14 cellular contexts compared by ENCODE assay signal in the genomic region with DNA sequence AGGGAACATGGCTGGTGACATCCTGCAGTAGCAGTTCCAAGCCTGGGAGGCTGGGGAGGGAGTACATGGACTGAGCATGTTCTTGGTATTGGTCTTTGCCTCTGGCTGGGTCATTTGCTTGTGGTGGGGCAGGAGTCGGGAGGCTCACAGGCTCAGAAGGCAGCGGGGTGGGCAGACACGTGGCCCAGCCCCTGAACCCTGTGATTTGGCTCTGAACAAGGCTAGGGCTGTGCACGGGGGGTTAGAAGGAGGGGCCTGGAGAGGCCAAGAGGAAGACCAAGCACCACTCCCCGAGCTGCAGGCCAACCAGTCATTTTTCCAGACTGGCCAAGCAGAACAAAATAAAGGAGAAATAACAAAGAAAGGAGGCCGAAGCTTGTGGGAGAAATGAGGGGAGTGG. TPM values are rescaled to one million over a fixed set of nuclear protein-coding genes. Genes with fewer than 3 reads are reported as not detected.
DNase-seq lines count a peak whose midpoint lies in the region; ATAC-seq, FAIRE-seq and TF ChIP-seq lines count a peak whose summit lies in the region.
"Had no signal": no experiment of that assay in that cellular context is flagged by ENCODE, and none has a peak within 500 bp of the region (broad histone marks: within the 10 kb centered on the region; RNA-seq: fewer than 3 reads in every experiment).

No MANE protein-coding gene starts in this region.

- TF ChIP-seq EP300 in esophagus muscularis mucosa (IDR thresholded peaks at IDR 0.05) = no peak

- peaks cover 4% of the 10 kb centered on the region for H3K27me3 Mint-ChIP-seq in mesothelial cell of epicardium (ENCODE audit: low read depth)
- peaks cover 10 to 27% of the 10 kb centered on the region in 2 donors for H3K27me3 Mint-ChIP-seq in stimulated activated naive B cell treated with anti-CD40 and anti-IgM and Interleukin-4, amounts not matched to agents 10 μg/mL and 1 μg/mL and 100 μg/mL, for 72 hours
- peaks cover 5 to 67% (median 22%) of the 10 kb centered on the region in 5 donors for H3K27me3 Mint-ChIP-seq in naive thymus-derived CD8-positive, alpha-beta T cell

- H3K4me1 Mint-ChIP-seq in mesothelial cell of epicardium = peaks cover 45% of the 10 kb centered on the region
- H3K4me1 Mint-ChIP-seq in stimulated activated naive B cell treated with anti-CD40 and anti-IgM and Interleukin-4, amounts not matched to agents 10 μg/mL and 1 μg/mL and 100 μg/mL, for 72 hours = peaks cover 16 to 31% of the 10 kb centered on the region in 2 donors
- H3K4me1 Mint-ChIP-seq in naive thymus-derived CD8-positive, alpha-beta T cell = peaks cover 0 to 10% (median 0%) of the 10 kb centered on the region in 4 donors

- H3K4me3 Mint-ChIP-seq in mesothelial cell of epicardium = no peak overlapping the region
- no peak overlapping the region for H3K4me3 Mint-ChIP-seq in stimulated activated naive B cell treated with anti-CD40 and anti-IgM and Interleukin-4, amounts not matched to agents 10 μg/mL and 1 μg/mL and 100 μg/mL, for 72 hours
- H3K4me3 Mint-ChIP-seq in naive thymus-derived CD8-positive, alpha-beta T cell = no peak overlapping the region
- H3K4me3 Mint-ChIP-seq: CD4-positive, CD25-positive, alpha-beta regulatory T cell; dendritic cell treated with granulocyte-macrophage colony-stimulating factor and Interleukin-4, amounts not matched to agents 40 ng/mL and 50 ng/mL, for 4 days had no signal

- no peak overlapping the region for H3K4me3 ChIP-seq in esophagus muscularis mucosa

- no peak for FAIRE-seq in GM12892 (lab: Jason Lieb, UNC)

- TF ChIP-seq POLR2A in esophagus muscularis mucosa (IDR thresholded peaks at IDR 0.05; ENCODE audit: low read depth) (no peak), GM12892 (IDR thresholded peaks at IDR 0.05; ENCODE audit: low read depth, low read length) (no peak)

- H3K9me3 Mint-ChIP-seq in mesothelial cell of epicardium = no peaks in the 10 kb centered on the region
- H3K9me3 Mint-ChIP-seq in stimulated activated naive B cell treated with anti-CD40 and anti-IgM and Interleukin-4, amounts not matched to agents 10 μg/mL and 1 μg/mL and 100 μg/mL, for 72 hours = peaks cover 1 to 3% of the 10 kb centered on the region in 2 donors
- H3K9me3 Mint-ChIP-seq in naive thymus-derived CD8-positive, alpha-beta T cell = no peaks in the 10 kb centered on the region
- H3K9me3 Mint-ChIP-seq: dendritic cell treated with granulocyte-macrophage colony-stimulating factor and Interleukin-4, amounts not matched to agents 40 ng/mL and 50 ng/mL, for 4 days had no signal

- TF ChIP-seq CTCF in esophagus muscularis mucosa (IDR thresholded peaks at IDR 0.05) (no peak), mesothelial cell of epicardium (IDR thresholded peaks at IDR 0.05; ENCODE audit: unreplicated experiment) (no peak)

- no peaks in the 10 kb centered on the region for H3K36me3 Mint-ChIP-seq in mesothelial cell of epicardium
- no peaks in the 10 kb centered on the region for H3K36me3 Mint-ChIP-seq in stimulated activated naive B cell treated with anti-CD40 and anti-IgM and Interleukin-4, amounts not matched to agents 10 μg/mL and 1 μg/mL and 100 μg/mL, for 72 hours
- no peaks in the 10 kb centered on the region for H3K36me3 Mint-ChIP-seq in naive thymus-derived CD8-positive, alpha-beta T cell
- H3K36me3 Mint-ChIP-seq: CD4-positive, CD25-positive, alpha-beta regulatory T cell had no signal

- peak overlapping the region; percentile 92 to 96 (median 94) for H3K27ac ChIP-seq in esophagus muscularis mucosa (replicated peaks in 1 of 4)
- H3K27ac ChIP-seq: WERI-Rb-1 had no signal

- ATAC-seq in stimulated activated naive B cell treated with anti-CD40 and anti-IgM and Interleukin-4, amounts not matched to agents 10 μg/mL and 1 μg/mL and 100 μg/mL, for 72 hours (replicated peaks) = no peak
- no peak for ATAC-seq in naive thymus-derived CD8-positive, alpha-beta T cell

- H3K27me3 ChIP-seq in esophagus muscularis mucosa = no peaks in the 10 kb centered on the region

- DNase-seq in NCI-H2227 (lab: John Stamatoyannopoulos, UW; ENCODE audit: unreplicated experiment) (peak; percentile 58), esophagus muscularis mucosa (ENCODE audit: extremely low spot score) (peak; percentile 95), mesothelial cell of epicardium (ENCODE audit: low spot score in 2 of 2, unreplicated experiment in 2 of 2) (no peak), GM12892 (ENCODE audit: insufficient read length) (no peak), NCI-H1436 treated with DMSO at 0.1 percent for 48 hours (lab: John Stamatoyannopoulos, UW) (no peak), cerebellar cortex (ENCODE audit: low spot score) (no peak)
- DNase-seq in stimulated activated naive B cell treated with anti-CD40 and anti-IgM and Interleukin-4, amounts not matched to agents 10 μg/mL and 1 μg/mL and 100 μg/mL, for 72 hours = no peak
- no peak for DNase-seq in naive thymus-derived CD8-positive, alpha-beta T cell
- DNase-seq: CD4-positive, CD25-positive, alpha-beta regulatory T cell; hippocampal formation; RPMI8226; WERI-Rb-1 had no signal

- WGBS in esophagus muscularis mucosa = 26% methylated on average over 6 of the region's 6 CpGs

- intact Hi-C loops in esophagus muscularis mucosa (cut with DNase I) = no loop called here

- POLR2A ChIA-PET in naive thymus-derived CD8-positive, alpha-beta T cell (lab: Charles Lee) = interaction anchor here (0.7 kb wide), 1 partner anchor 198 kb away, joined by 3 read pairs; no protein-coding TSS in a partner anchor

- H3K27ac Mint-ChIP-seq in mesothelial cell of epicardium = peak overlapping the region; percentile 94
- peak overlapping the region; percentile 33 for H3K27ac Mint-ChIP-seq in stimulated activated naive B cell treated with anti-CD40 and anti-IgM and Interleukin-4, amounts not matched to agents 10 μg/mL and 1 μg/mL and 100 μg/mL, for 72 hours
- H3K27ac Mint-ChIP-seq in naive thymus-derived CD8-positive, alpha-beta T cell = peak overlapping the region in 1 of 10 donors; percentile 38
- H3K27ac Mint-ChIP-seq: CD4-positive, CD25-positive, alpha-beta regulatory T cell; dendritic cell treated with granulocyte-macrophage colony-stimulating factor and Interleukin-4, amounts not matched to agents 40 ng/mL and 50 ng/mL, for 4 days had no signal

- no peaks in the 10 kb centered on the region for H3K9me3 ChIP-seq in esophagus muscularis mucosa

- no peaks in the 10 kb centered on the region for H3K36me3 ChIP-seq in esophagus muscularis mucosa
- H3K36me3 ChIP-seq: WERI-Rb-1 had no signal

- peaks cover 44 to 81% (median 77%) of the 10 kb centered on the region in 4 donors for H3K4me1 ChIP-seq in esophagus muscularis mucosa

RNA-seq across cellular contexts. Expression of a gene that starts 9.7 kb away (rescaled TPM):
- total RNA-seq in esophagus muscularis mucosa = 100 to 1,000 TPM; 100 to 186 (median 165) TPM
- total RNA-seq in mesothelial cell of epicardium = 2.8 to 3.3 TPM (median 3.2 TPM) in 3 replicates
- not detected for polyA plus RNA-seq in GM12892 (2012; ENCODE audit: missing spikeins)
- not detected for total RNA-seq in naive thymus-derived CD8-positive, alpha-beta T cell
- not detected for polyA plus RNA-seq in naive thymus-derived CD8-positive, alpha-beta T cell
- total RNA-seq: CD4-positive, CD25-positive, alpha-beta regulatory T cell had no signal
- polyA plus RNA-seq: CD4-positive, CD25-positive, alpha-beta regulatory T cell; neural cell had no signal

RNA-seq across cellular contexts. Expression of a gene that starts 28.0 kb away (rescaled TPM):
- not detected for total RNA-seq in esophagus muscularis mucosa
- total RNA-seq in mesothelial cell of epicardium = not detected in 3 replicates
- not detected for polyA plus RNA-seq in GM12892 (2012; ENCODE audit: missing spikeins)
- total RNA-seq in naive thymus-derived CD8-positive, alpha-beta T cell = not detected
- polyA plus RNA-seq in naive thymus-derived CD8-positive, alpha-beta T cell = not detected
- total RNA-seq: CD4-positive, CD25-positive, alpha-beta regulatory T cell had no signal
- polyA plus RNA-seq: CD4-positive, CD25-positive, alpha-beta regulatory T cell; neural cell had no signal

Comparison
In these comparisons a context has a peak if more than half of its experiments do, and no peak if none do; other contexts are left out.
1. DNase-seq: peak in NCI-H2227 (single experiment) and esophagus muscularis mucosa (single experiment); none in mesothelial cell of epicardium (0 of 2), stimulated activated naive B cell treated with anti-CD40 and anti-IgM and Interleukin-4, amounts not matched to agents 10 μg/mL and 1 μg/mL and 100 μg/mL, for 72 hours (single experiment), GM12892 (single experiment), NCI-H1436 treated with DMSO at 0.1 percent for 48 hours (single experiment), cerebellar cortex (single experiment) and naive thymus-derived CD8-positive, alpha-beta T cell (0 of 10).
2. RNA of a gene that starts 9.7 kb away (total RNA-seq): 100 to 186 TPM in esophagus muscularis mucosa; 2.8 to 3.3 TPM in mesothelial cell of epicardium and not detected in naive thymus-derived CD8-positive, alpha-beta T cell; every median in the first group is over 10 times any median in the second.